ENCODE assay signal across 8 cellular contexts in the genomic region with DNA sequence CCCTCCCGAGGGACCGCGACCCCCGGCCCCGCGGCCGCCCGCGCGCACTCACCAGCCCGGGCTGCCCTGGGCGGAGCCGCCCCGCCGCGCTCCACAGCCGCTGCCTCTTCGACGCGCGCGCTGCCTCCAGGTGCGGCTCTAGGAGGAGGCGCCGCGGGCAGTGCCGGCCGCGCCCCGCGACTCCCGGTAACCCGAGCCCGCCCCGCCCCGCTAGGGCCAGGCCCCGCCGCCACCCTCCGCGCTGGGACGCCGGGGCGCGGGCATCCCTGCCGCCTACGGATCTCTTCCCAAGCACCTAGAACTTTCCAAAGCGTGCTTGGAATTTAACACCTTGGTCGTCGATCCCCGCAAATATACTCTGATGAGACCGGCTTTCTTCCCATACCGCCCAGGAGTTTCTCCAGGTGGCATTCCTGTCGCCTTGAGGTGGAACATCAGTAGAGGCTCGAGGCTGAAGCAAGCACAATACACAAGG. TPM values are rescaled to one million over a fixed set of nuclear protein-coding genes. Genes with fewer than 3 reads are reported as not detected.
DNase-seq lines count a peak whose midpoint lies in the region; ATAC-seq and TF ChIP-seq lines count a peak whose summit lies in the region.

A gene with protein sequence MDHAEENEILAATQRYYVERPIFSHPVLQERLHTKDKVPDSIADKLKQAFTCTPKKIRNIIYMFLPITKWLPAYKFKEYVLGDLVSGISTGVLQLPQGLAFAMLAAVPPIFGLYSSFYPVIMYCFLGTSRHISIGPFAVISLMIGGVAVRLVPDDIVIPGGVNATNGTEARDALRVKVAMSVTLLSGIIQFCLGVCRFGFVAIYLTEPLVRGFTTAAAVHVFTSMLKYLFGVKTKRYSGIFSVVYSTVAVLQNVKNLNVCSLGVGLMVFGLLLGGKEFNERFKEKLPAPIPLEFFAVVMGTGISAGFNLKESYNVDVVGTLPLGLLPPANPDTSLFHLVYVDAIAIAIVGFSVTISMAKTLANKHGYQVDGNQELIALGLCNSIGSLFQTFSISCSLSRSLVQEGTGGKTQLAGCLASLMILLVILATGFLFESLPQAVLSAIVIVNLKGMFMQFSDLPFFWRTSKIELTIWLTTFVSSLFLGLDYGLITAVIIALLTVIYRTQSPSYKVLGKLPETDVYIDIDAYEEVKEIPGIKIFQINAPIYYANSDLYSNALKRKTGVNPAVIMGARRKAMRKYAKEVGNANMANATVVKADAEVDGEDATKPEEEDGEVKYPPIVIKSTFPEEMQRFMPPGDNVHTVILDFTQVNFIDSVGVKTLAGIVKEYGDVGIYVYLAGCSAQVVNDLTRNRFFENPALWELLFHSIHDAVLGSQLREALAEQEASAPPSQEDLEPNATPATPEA (minus strand): TSS at position 162 of the 475 bp plus-strand sequence. CDS start 24,693 bp downstream, outside the sequence.

- peaks cover 41% of the 10 kb centered on the region for H3K27me3 ChIP-seq in lower lobe of right lung (ENCODE audit: low read depth)

- no peaks in the 10 kb centered on the region for H3K9me3 ChIP-seq in lower lobe of right lung

- H3K4me1 ChIP-seq in lower lobe of right lung: peaks cover 12% of the 10 kb centered on the region
- no peaks in the 10 kb centered on the region for H3K4me1 ChIP-seq in urinary bladder (ENCODE audit: insufficient read depth)

- H3K36me3 ChIP-seq in lower lobe of right lung: no peaks in the 10 kb centered on the region
- no peaks in the 10 kb centered on the region for H3K36me3 ChIP-seq in urinary bladder (ENCODE audit: insufficient read depth)

- peak; percentile 11 for DNase-seq in stimulated activated CD4-positive, alpha-beta T cell treated with anti-CD3 and anti-CD28 coated beads, Interleukin-12 subunit alpha, Interleukin-12 subunit beta, amount 100 ng/mL, for 4 hours
- DNase-seq in stimulated activated CD4-positive, alpha-beta T cell treated with anti-CD3 and anti-CD28 coated beads, Interleukin-1b, Interleukin-23, amount 100 ng/mL, for 48 hours: no peak
- peak; percentile 76 for DNase-seq in NCI-H2196 (lab: John Stamatoyannopoulos, UW; ENCODE audit: unreplicated experiment)
- DNase-seq in cardiac fibroblast (ENCODE audit: low read depth in 2 of 2): no peak
- DNase-seq in lower lobe of right lung: peak; percentile 76
- DNase-seq in central memory CD4-positive, alpha-beta T cell: no peak
- DNase-seq in NOMO-1 treated with DMSO at 0.1 percent for 48 hours (lab: John Stamatoyannopoulos, UW; ENCODE audit: unreplicated experiment): no peak

- H3K27ac ChIP-seq in lower lobe of right lung (peak within 1 kb of the TSS; percentile 31), urinary bladder (ENCODE audit: low read depth) (no peak within 1 kb of the TSS)

- ATAC-seq in lower lobe of right lung: peak; percentile 96

- TF ChIP-seq CTCF in cardiac fibroblast (IDR thresholded peaks at IDR 0.05; ENCODE audit: low read depth, low read length) (no peak), lower lobe of right lung (IDR thresholded peaks at IDR 0.05) (no peak)

- 2% methylated on average over 54 of the region's 54 CpGs for WGBS in urinary bladder

- peak within 1 kb of the TSS; percentile 13 to 17 for H3K4me3 ChIP-seq in cardiac fibroblast (replicated peaks in 1 of 2; ENCODE audit: low read depth in 2 of 2, low read length in 2 of 2)
- H3K4me3 ChIP-seq in lower lobe of right lung: peak within 1 kb of the TSS; percentile 47
- H3K4me3 ChIP-seq in urinary bladder (ENCODE audit: low read depth, low read length): peak within 1 kb of the TSS; percentile 32

- intact Hi-C loops in lower lobe of right lung (cut with DNase I): no loop called here

RNA-seq across cellular contexts. Expression of the gene that starts here (rescaled TPM):
- total RNA-seq in lower lobe of right lung: 1.8 TPM
- 1.6 TPM for total RNA-seq in urinary bladder
- polyA plus RNA-seq in urinary bladder: 0.43 TPM

Comparison
In these comparisons a context has a peak if more than half of its experiments do, and no peak if none do; other contexts are left out.
1. DNase-seq: peak in stimulated activated CD4-positive, alpha-beta T cell treated with anti-CD3 and anti-CD28 coated beads, Interleukin-12 subunit alpha, Interleukin-12 subunit beta, amount 100 ng/mL, for 4 hours (single experiment), NCI-H2196 (single experiment) and lower lobe of right lung (single experiment); none in stimulated activated CD4-positive, alpha-beta T cell treated with anti-CD3 and anti-CD28 coated beads, Interleukin-1b, Interleukin-23, amount 100 ng/mL, for 48 hours (single experiment), cardiac fibroblast (0 of 2), central memory CD4-positive, alpha-beta T cell (single experiment) and NOMO-1 treated with DMSO at 0.1 percent for 48 hours (single experiment).
2. Peak in every context shown above with its lines, with median percentiles within 50 percentile points of each other: H3K4me3 ChIP-seq.